11 cellular contexts compared by ENCODE assay signal in the genomic region with DNA sequence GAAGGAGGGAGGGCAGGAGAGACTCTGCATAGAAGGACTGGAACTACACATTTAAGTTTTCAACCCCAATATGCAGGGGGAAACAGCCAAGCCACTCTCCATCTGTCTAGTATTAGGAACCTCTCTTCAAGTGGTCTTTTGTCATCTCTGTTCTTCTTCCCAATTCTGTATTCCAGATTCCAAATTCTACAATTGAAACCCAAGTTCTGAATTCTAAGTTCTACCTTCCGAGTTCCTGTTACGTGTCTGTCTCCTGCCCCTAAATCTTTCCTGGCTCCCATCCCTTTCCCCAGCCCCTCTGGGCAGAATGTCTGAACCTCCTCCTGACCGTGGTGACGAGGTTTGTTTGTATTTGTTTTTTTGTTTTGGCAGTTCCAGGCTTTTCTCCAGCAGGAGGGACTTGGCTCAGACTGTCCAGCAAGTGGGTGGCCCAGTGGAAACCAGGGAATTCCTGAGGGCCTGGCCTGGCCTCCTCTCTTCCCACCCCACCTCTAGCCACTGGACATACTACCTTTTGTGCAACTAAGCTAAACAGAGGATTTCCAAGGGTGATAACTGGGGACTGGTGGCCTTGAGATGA. TPM values are rescaled to one million over a fixed set of nuclear protein-coding genes. Genes with fewer than 3 reads are reported as not detected.
DNase-seq lines count a peak whose midpoint lies in the region; ATAC-seq lines count a peak whose summit lies in the region.
"Had no signal": no experiment of that assay in that cellular context is flagged by ENCODE, and none has a peak within 500 bp of the region (broad histone marks: within the 10 kb centered on the region; RNA-seq: fewer than 3 reads in every experiment).

No MANE protein-coding gene starts in this region.

- H3K4me3 Mint-ChIP-seq in activated CD8-positive, alpha-beta memory T cell treated with anti-CD3 and anti-CD28 coated beads, Interleukin-2, amount 10 ng/mL, durations not matched to agents 7 days and 5 days: no peak overlapping the region
- no peak overlapping the region for H3K4me3 Mint-ChIP-seq in stimulated activated naive B cell treated with anti-CD40 and anti-IgM and Interleukin-4, amounts not matched to agents 10 μg/mL and 1 μg/mL and 100 μg/mL, for 72 hours

- no peak for DNase-seq in activated CD8-positive, alpha-beta memory T cell treated with anti-CD3 and anti-CD28 coated beads, Interleukin-2, amount 10 ng/mL, durations not matched to agents 7 days and 5 days
- no peak for DNase-seq in activated CD8-positive, alpha-beta memory T cell treated with anti-CD3 and anti-CD28 coated beads, Interleukin-2, amount 50 U/mL, for 48 hours
- no peak for DNase-seq in activated naive CD4-positive, alpha-beta T cell treated with anti-CD3 and anti-CD28 coated beads, Interleukin-2, amount 50 U/mL, for 72 hours (ENCODE audit: low spot score in 2 of 2)
- DNase-seq in head of caudate nucleus: peak in 30 of 42 donors; percentile 7 to 68 (median 40)
- no peak for DNase-seq in stimulated activated naive B cell treated with anti-CD40 and anti-IgM and Interleukin-4, amounts not matched to agents 10 μg/mL and 1 μg/mL and 100 μg/mL, for 72 hours
- no peak for DNase-seq in activated effector memory CD4-positive, alpha-beta T cell treated with anti-CD3 and anti-CD28 coated beads, Interleukin-2, amount 50 U/mL, for 16 hours
- no peak for DNase-seq in LoVo (ENCODE audit: low spot score)
- DNase-seq: activated CD8-positive, alpha-beta memory T cell treated with anti-CD3 and anti-CD28 coated beads for 24 hours; NCI-H1694; PC-3 had no signal

- CTCF ChIA-PET in activated CD8-positive, alpha-beta memory T cell treated with anti-CD3 and anti-CD28 coated beads, Interleukin-2, amount 10 ng/mL, durations not matched to agents 7 days and 5 days (lab: Charles Lee): interaction anchor here (0.5 to 1.5 kb wide), 3 partner anchors 20 to 81 kb away, joined by 3 to 4 read pairs (median 3); a partner anchor contains a TSS

- H3K27ac Mint-ChIP-seq in activated CD8-positive, alpha-beta memory T cell treated with anti-CD3 and anti-CD28 coated beads, Interleukin-2, amount 10 ng/mL, durations not matched to agents 7 days and 5 days: peak overlapping the region; percentile 61
- peak overlapping the region; percentile 79 to 85 for H3K27ac Mint-ChIP-seq in activated naive CD4-positive, alpha-beta T cell treated with anti-CD3 and anti-CD28 coated beads, Interleukin-2, amount 50 U/mL, for 72 hours
- peak overlapping the region; percentile 75 for H3K27ac Mint-ChIP-seq in stimulated activated naive B cell treated with anti-CD40 and anti-IgM and Interleukin-4, amounts not matched to agents 10 μg/mL and 1 μg/mL and 100 μg/mL, for 72 hours

- no peaks in the 10 kb centered on the region for H3K27me3 Mint-ChIP-seq in activated CD8-positive, alpha-beta memory T cell treated with anti-CD3 and anti-CD28 coated beads, Interleukin-2, amount 10 ng/mL, durations not matched to agents 7 days and 5 days
- no peaks in the 10 kb centered on the region for H3K27me3 Mint-ChIP-seq in stimulated activated naive B cell treated with anti-CD40 and anti-IgM and Interleukin-4, amounts not matched to agents 10 μg/mL and 1 μg/mL and 100 μg/mL, for 72 hours

- no peaks in the 10 kb centered on the region for H3K9me3 Mint-ChIP-seq in activated CD8-positive, alpha-beta memory T cell treated with anti-CD3 and anti-CD28 coated beads, Interleukin-2, amount 10 ng/mL, durations not matched to agents 7 days and 5 days (ENCODE audit: low read depth)
- no peaks in the 10 kb centered on the region for H3K9me3 Mint-ChIP-seq in activated naive CD4-positive, alpha-beta T cell treated with anti-CD3 and anti-CD28 coated beads, Interleukin-2, amount 50 U/mL, for 72 hours
- no peaks in the 10 kb centered on the region for H3K9me3 Mint-ChIP-seq in stimulated activated naive B cell treated with anti-CD40 and anti-IgM and Interleukin-4, amounts not matched to agents 10 μg/mL and 1 μg/mL and 100 μg/mL, for 72 hours

- intact Hi-C loops in head of caudate nucleus (cut with DNase I): loop anchor here (10.0 kb wide), 1 partner anchor 50 kb away; a partner anchor contains a TSS

- H3K4me1 Mint-ChIP-seq in activated CD8-positive, alpha-beta memory T cell treated with anti-CD3 and anti-CD28 coated beads, Interleukin-2, amount 10 ng/mL, durations not matched to agents 7 days and 5 days: peaks cover 8% of the 10 kb centered on the region
- H3K4me1 Mint-ChIP-seq in stimulated activated naive B cell treated with anti-CD40 and anti-IgM and Interleukin-4, amounts not matched to agents 10 μg/mL and 1 μg/mL and 100 μg/mL, for 72 hours: peaks cover 5 to 16% of the 10 kb centered on the region in 2 donors

- peaks cover 12% of the 10 kb centered on the region for H3K36me3 Mint-ChIP-seq in activated CD8-positive, alpha-beta memory T cell treated with anti-CD3 and anti-CD28 coated beads, Interleukin-2, amount 10 ng/mL, durations not matched to agents 7 days and 5 days
- peaks cover 5 to 8% of the 10 kb centered on the region in 2 donors for H3K36me3 Mint-ChIP-seq in activated naive CD4-positive, alpha-beta T cell treated with anti-CD3 and anti-CD28 coated beads, Interleukin-2, amount 50 U/mL, for 72 hours
- peaks cover 25 to 39% of the 10 kb centered on the region in 2 donors for H3K36me3 Mint-ChIP-seq in stimulated activated naive B cell treated with anti-CD40 and anti-IgM and Interleukin-4, amounts not matched to agents 10 μg/mL and 1 μg/mL and 100 μg/mL, for 72 hours

- ATAC-seq in activated CD8-positive, alpha-beta memory T cell treated with anti-CD3 and anti-CD28 coated beads, Interleukin-2, amount 10 ng/mL, durations not matched to agents 7 days and 5 days: no peak
- no peak for ATAC-seq in activated naive CD4-positive, alpha-beta T cell treated with anti-CD3 and anti-CD28 coated beads, Interleukin-2, amount 50 U/mL, for 72 hours
- no peak for ATAC-seq in stimulated activated naive B cell treated with anti-CD40 and anti-IgM and Interleukin-4, amounts not matched to agents 10 μg/mL and 1 μg/mL and 100 μg/mL, for 72 hours (replicated peaks)
- no peak for ATAC-seq in HG02981 (IDR thresholded peaks at IDR 0.05; ENCODE audit: unreplicated experiment)
- ATAC-seq: PC-3 had no signal

RNA-seq across cellular contexts. Expression of a gene that starts 1.6 kb away (rescaled TPM):
- 10 to 100 TPM; 57.5 to 62.9 TPM for total RNA-seq in activated CD8-positive, alpha-beta memory T cell treated with anti-CD3 and anti-CD28 coated beads, Interleukin-2, amount 10 ng/mL, durations not matched to agents 7 days and 5 days
- 10 to 100 TPM; 50.8 to 82.9 TPM for total RNA-seq in activated naive CD4-positive, alpha-beta T cell treated with anti-CD3 and anti-CD28 coated beads, Interleukin-2, amount 50 U/mL, for 72 hours

RNA-seq across cellular contexts. Expression of a gene that starts 25.8 kb away (rescaled TPM):
- total RNA-seq in activated CD8-positive, alpha-beta memory T cell treated with anti-CD3 and anti-CD28 coated beads, Interleukin-2, amount 10 ng/mL, durations not matched to agents 7 days and 5 days: 10 to 100 TPM; 43.4 to 44.8 TPM
- 10 to 100 TPM; 64.3 to 74.7 TPM for total RNA-seq in activated naive CD4-positive, alpha-beta T cell treated with anti-CD3 and anti-CD28 coated beads, Interleukin-2, amount 50 U/mL, for 72 hours

RNA-seq across cellular contexts. Expression of a gene that starts 48.3 kb away (rescaled TPM):
- 10 to 100 TPM; 46.6 to 61.2 TPM for total RNA-seq in activated CD8-positive, alpha-beta memory T cell treated with anti-CD3 and anti-CD28 coated beads, Interleukin-2, amount 10 ng/mL, durations not matched to agents 7 days and 5 days
- 10 to 100 TPM; 30.6 to 45.0 TPM for total RNA-seq in activated naive CD4-positive, alpha-beta T cell treated with anti-CD3 and anti-CD28 coated beads, Interleukin-2, amount 50 U/mL, for 72 hours

Comparison
In these comparisons a context has a peak if more than half of its experiments do, and no peak if none do; other contexts are left out.
1. DNase-seq: peak in head of caudate nucleus (30 of 42); none in activated CD8-positive, alpha-beta memory T cell treated with anti-CD3 and anti-CD28 coated beads, Interleukin-2, amount 10 ng/mL, durations not matched to agents 7 days and 5 days (single experiment), activated CD8-positive, alpha-beta memory T cell treated with anti-CD3 and anti-CD28 coated beads, Interleukin-2, amount 50 U/mL, for 48 hours (single experiment), activated naive CD4-positive, alpha-beta T cell treated with anti-CD3 and anti-CD28 coated beads, Interleukin-2, amount 50 U/mL, for 72 hours (0 of 2), stimulated activated naive B cell treated with anti-CD40 and anti-IgM and Interleukin-4, amounts not matched to agents 10 μg/mL and 1 μg/mL and 100 μg/mL, for 72 hours (single experiment), activated effector memory CD4-positive, alpha-beta T cell treated with anti-CD3 and anti-CD28 coated beads, Interleukin-2, amount 50 U/mL, for 16 hours (single experiment) and LoVo (single experiment).
2. Peak in every context shown above with its lines, with median percentiles within 50 percentile points of each other: H3K27ac Mint-ChIP-seq.